1 cellular context compared by ENCODE assay signal in the genomic region with DNA sequence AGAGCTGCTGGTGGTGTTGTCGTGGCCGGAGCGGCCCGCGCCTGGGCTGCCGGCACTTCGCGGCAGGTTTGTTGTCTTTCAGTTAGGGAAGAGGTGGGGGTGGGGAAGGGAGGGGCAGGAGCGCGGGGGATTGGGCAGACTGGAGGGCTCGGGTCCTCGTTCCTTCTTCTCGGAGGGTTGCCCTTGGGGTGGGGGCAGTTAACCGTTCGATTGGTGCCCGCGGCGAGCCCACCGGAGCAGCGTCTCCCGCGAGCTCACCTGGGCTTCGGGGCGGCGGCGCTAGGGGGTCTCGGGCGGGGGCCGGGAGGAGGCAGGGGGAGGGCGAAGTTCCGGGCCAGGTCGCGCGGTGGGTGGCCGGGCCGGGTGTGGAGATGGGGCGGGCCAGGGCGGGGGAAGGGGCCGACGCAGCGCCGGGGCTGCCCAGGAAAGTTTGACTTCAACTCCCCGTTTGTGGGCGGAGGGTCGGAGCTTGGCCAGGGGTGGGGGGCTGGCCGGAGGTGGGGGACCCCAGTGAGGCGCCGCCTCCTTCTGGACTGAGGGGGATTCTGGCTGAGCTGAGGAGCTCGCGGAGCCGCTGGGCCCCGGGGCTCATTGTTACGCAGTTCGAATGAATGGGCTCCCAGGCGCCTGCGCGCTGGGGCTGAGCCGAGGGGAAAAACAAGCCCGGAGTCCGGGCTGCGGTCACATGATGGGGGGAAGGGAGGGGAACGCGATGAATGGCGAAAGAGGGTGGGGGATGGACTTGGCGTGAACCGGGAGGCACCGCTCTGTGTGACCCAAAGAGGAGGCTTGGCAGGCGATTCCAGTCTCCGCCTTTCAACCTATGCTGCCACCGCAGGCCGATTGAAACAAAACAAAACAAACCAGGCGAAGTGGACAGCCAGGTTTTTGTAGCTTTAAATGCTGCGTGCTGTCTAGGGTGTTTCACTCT.
TF ChIP-seq lines count a peak whose summit lies in the region.

No MANE protein-coding gene starts in this region.

TF ChIP-seq in K562, 482 proteins besides CTCF, POLR2A, EP300 and RAD21 (continued from another document and continues in another):
- TF ChIP-seq, protein P1, sequence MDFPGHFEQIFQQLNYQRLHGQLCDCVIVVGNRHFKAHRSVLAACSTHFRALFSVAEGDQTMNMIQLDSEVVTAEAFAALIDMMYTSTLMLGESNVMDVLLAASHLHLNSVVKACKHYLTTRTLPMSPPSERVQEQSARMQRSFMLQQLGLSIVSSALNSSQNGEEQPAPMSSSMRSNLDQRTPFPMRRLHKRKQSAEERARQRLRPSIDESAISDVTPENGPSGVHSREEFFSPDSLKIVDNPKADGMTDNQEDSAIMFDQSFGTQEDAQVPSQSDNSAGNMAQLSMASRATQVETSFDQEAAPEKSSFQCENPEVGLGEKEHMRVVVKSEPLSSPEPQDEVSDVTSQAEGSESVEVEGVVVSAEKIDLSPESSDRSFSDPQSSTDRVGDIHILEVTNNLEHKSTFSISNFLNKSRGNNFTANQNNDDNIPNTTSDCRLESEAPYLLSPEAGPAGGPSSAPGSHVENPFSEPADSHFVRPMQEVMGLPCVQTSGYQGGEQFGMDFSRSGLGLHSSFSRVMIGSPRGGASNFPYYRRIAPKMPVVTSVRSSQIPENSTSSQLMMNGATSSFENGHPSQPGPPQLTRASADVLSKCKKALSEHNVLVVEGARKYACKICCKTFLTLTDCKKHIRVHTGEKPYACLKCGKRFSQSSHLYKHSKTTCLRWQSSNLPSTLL (IDR thresholded peaks at IDR 0.05): no peak
- TF ChIP-seq RUNX1 (IDR thresholded peaks at IDR 0.05; ENCODE audit: low read depth) (0 out of 2 replicates have a peak, but pooled peaks have one; percentile 35), NONO (IDR thresholded peaks at IDR 0.05; ENCODE audit: low read depth in 2 of 2, low read length in 1 of 2) (peak in 1 of 2 experiments; percentile 81; a peak in 1 of 4 replicates), SP2 (IDR thresholded peaks at IDR 0.05; ENCODE audit: extremely low read depth, low read depth, low read length, poor library complexity, severe bottlenecking) (no peak), MCM7 (IDR thresholded peaks at IDR 0.05) (no peak), ZNF561 (CRISPR knock-in tag; conservative IDR thresholded peaks at IDR 0.05) (no peak), KLF6 (CRISPR knock-in tag; IDR thresholded peaks at IDR 0.05; ENCODE audit: borderline replicate concordance) (no peak), ZNF184 (CRISPR knock-in tag; IDR thresholded peaks at IDR 0.05) (no peak), SIN3A (IDR thresholded peaks at IDR 0.05; ENCODE audit: borderline replicate concordance in 2 of 2, control insufficient read depth in 1 of 2, low read depth in 2 of 2, low read length in 2 of 2) (peak; percentile 90 to 93), ZNF239 (CRISPR knock-in tag; IDR thresholded peaks at IDR 0.05) (no peak), POLR2H (tag; IDR thresholded peaks at IDR 0.05; ENCODE audit: low read depth) (no peak), ZNF551 (CRISPR knock-in tag; IDR thresholded peaks at IDR 0.05) (no peak), CSDE1 (IDR thresholded peaks at IDR 0.05) (no peak), POLR2AphosphoS5 (IDR thresholded peaks at IDR 0.05; ENCODE audit: control insufficient read depth, insufficient read depth, low read depth, low read length) (peak; percentile 95), MED1 (CRISPR knock-in tag; IDR thresholded peaks at IDR 0.05; ENCODE audit: borderline replicate concordance) (no peak), COPS2 (conservative IDR thresholded peaks at IDR 0.05) (no peak), CBX2 (IDR thresholded peaks at IDR 0.05; ENCODE audit: insufficient read depth, low read length, poor library complexity, severe bottlenecking) (no peak), ZNF384 (IDR thresholded peaks at IDR 0.05; ENCODE audit: low read depth, low read length) (no peak), ZNF589 (CRISPR knock-in tag; IDR thresholded peaks at IDR 0.05; ENCODE audit: low read depth) (no peak)
- TF ChIP-seq, protein P2, sequence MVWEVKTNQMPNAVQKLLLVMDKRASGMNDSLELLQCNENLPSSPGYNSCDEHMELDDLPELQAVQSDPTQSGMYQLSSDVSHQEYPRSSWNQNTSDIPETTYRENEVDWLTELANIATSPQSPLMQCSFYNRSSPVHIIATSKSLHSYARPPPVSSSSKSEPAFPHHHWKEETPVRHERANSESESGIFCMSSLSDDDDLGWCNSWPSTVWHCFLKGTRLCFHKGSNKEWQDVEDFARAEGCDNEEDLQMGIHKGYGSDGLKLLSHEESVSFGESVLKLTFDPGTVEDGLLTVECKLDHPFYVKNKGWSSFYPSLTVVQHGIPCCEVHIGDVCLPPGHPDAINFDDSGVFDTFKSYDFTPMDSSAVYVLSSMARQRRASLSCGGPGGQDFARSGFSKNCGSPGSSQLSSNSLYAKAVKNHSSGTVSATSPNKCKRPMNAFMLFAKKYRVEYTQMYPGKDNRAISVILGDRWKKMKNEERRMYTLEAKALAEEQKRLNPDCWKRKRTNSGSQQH (CRISPR knock-in tag; IDR thresholded peaks at IDR 0.05): peak; percentile 98
- TF ChIP-seq, protein P3, sequence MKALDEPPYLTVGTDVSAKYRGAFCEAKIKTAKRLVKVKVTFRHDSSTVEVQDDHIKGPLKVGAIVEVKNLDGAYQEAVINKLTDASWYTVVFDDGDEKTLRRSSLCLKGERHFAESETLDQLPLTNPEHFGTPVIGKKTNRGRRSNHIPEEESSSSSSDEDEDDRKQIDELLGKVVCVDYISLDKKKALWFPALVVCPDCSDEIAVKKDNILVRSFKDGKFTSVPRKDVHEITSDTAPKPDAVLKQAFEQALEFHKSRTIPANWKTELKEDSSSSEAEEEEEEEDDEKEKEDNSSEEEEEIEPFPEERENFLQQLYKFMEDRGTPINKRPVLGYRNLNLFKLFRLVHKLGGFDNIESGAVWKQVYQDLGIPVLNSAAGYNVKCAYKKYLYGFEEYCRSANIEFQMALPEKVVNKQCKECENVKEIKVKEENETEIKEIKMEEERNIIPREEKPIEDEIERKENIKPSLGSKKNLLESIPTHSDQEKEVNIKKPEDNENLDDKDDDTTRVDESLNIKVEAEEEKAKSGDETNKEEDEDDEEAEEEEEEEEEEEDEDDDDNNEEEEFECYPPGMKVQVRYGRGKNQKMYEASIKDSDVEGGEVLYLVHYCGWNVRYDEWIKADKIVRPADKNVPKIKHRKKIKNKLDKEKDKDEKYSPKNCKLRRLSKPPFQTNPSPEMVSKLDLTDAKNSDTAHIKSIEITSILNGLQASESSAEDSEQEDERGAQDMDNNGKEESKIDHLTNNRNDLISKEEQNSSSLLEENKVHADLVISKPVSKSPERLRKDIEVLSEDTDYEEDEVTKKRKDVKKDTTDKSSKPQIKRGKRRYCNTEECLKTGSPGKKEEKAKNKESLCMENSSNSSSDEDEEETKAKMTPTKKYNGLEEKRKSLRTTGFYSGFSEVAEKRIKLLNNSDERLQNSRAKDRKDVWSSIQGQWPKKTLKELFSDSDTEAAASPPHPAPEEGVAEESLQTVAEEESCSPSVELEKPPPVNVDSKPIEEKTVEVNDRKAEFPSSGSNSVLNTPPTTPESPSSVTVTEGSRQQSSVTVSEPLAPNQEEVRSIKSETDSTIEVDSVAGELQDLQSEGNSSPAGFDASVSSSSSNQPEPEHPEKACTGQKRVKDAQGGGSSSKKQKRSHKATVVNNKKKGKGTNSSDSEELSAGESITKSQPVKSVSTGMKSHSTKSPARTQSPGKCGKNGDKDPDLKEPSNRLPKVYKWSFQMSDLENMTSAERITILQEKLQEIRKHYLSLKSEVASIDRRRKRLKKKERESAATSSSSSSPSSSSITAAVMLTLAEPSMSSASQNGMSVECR (CRISPR knock-in tag; IDR thresholded peaks at IDR 0.05): peak; percentile 87
- TF ChIP-seq, protein P4, sequence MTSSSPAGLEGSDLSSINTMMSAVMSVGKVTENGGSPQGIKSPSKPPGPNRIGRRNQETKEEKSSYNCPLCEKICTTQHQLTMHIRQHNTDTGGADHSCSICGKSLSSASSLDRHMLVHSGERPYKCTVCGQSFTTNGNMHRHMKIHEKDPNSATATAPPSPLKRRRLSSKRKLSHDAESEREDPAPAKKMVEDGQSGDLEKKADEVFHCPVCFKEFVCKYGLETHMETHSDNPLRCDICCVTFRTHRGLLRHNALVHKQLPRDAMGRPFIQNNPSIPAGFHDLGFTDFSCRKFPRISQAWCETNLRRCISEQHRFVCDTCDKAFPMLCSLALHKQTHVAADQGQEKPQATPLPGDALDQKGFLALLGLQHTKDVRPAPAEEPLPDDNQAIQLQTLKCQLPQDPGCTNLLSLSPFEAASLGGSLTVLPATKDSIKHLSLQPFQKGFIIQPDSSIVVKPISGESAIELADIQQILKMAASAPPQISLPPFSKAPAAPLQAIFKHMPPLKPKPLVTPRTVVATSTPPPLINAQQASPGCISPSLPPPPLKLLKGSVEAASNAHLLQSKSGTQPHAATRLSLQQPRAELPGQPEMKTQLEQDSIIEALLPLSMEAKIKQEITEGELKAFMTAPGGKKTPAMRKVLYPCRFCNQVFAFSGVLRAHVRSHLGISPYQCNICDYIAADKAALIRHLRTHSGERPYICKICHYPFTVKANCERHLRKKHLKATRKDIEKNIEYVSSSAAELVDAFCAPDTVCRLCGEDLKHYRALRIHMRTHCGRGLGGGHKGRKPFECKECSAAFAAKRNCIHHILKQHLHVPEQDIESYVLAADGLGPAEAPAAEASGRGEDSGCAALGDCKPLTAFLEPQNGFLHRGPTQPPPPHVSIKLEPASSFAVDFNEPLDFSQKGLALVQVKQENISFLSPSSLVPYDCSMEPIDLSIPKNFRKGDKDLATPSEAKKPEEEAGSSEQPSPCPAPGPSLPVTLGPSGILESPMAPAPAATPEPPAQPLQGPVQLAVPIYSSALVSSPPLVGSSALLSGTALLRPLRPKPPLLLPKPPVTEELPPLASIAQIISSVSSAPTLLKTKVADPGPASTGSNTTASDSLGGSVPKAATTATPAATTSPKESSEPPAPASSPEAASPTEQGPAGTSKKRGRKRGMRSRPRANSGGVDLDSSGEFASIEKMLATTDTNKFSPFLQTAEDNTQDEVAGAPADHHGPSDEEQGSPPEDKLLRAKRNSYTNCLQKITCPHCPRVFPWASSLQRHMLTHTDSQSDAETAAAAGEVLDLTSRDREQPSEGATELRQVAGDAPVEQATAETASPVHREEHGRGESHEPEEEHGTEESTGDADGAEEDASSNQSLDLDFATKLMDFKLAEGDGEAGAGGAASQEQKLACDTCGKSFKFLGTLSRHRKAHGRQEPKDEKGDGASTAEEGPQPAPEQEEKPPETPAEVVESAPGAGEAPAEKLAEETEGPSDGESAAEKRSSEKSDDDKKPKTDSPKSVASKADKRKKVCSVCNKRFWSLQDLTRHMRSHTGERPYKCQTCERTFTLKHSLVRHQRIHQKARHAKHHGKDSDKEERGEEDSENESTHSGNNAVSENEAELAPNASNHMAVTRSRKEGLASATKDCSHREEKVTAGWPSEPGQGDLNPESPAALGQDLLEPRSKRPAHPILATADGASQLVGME (CRISPR knock-in tag; IDR thresholded peaks at IDR 0.05): 0 out of 2 replicates have a peak, but pooled peaks have one; percentile 44
- TF ChIP-seq, protein P5, sequence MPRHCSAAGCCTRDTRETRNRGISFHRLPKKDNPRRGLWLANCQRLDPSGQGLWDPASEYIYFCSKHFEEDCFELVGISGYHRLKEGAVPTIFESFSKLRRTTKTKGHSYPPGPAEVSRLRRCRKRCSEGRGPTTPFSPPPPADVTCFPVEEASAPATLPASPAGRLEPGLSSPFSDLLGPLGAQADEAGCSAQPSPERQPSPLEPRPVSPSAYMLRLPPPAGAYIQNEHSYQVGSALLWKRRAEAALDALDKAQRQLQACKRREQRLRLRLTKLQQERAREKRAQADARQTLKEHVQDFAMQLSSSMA (CRISPR knock-in tag; IDR thresholded peaks at IDR 0.05): no peak
- TF ChIP-seq, protein P6, sequence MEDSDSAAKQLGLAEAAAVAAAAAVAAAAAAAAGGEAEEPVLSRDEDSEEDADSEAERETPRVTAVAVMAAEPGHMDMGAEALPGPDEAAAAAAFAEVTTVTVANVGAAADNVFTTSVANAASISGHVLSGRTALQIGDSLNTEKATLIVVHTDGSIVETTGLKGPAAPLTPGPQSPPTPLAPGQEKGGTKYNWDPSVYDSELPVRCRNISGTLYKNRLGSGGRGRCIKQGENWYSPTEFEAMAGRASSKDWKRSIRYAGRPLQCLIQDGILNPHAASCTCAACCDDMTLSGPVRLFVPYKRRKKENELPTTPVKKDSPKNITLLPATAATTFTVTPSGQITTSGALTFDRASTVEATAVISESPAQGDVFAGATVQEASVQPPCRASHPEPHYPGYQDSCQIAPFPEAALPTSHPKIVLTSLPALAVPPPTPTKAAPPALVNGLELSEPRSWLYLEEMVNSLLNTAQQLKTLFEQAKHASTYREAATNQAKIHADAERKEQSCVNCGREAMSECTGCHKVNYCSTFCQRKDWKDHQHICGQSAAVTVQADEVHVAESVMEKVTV (CRISPR knock-in tag; IDR thresholded peaks at IDR 0.05): peak; percentile 34; the same call in 1 of the 2 replicates
